21 cellular contexts compared by ENCODE assay signal in genomic region chr12:38137716-38138115, GRCh38.
A peak's percentile ranks its signal among the peaks of the same experiment; 100 is the strongest.
DNase-seq lines count a peak whose midpoint lies in the region; ATAC-seq and TF ChIP-seq lines count a peak whose summit lies in the region.
"Had no signal": no experiment of that assay in that cellular context is flagged by ENCODE, and none has a peak within 500 bp of the region (broad histone marks: within the 10 kb centered on the region; RNA-seq: fewer than 3 reads in every experiment).

No MANE protein-coding gene starts in this region.

- H3K4me3 ChIP-seq in A673 (ENCODE audit: low read depth, low read length, poor library complexity, severe bottlenecking) (peak overlapping the region; percentile 50), Caco-2 (ENCODE audit: low read depth, low read length) (no peak overlapping the region), lower lobe of right lung (peak overlapping the region; percentile 52)

- peaks cover 10% of the 10 kb centered on the region for H3K9me3 Mint-ChIP-seq in Caco-2 (ENCODE audit: unreplicated experiment)
- no peaks in the 10 kb centered on the region for H3K9me3 Mint-ChIP-seq in activated T-helper 1 cell treated with anti-CD3 and anti-CD28 coated beads, Interleukin-12 subunit alpha, Interleukin-12 subunit beta, Interleukin-2, Interleukin-4 antibody, amounts not matched to agents 30 ng/mL and 10 ng/mL and 1 ng/mL, durations not matched to agents 14 hours and 24 hours and 36 hours
- H3K9me3 Mint-ChIP-seq: activated CD4-positive, alpha-beta T cell treated with anti-CD3 and anti-CD28 coated beads, Interleukin-2, amount 10 ng/mL, durations not matched to agents 7 days and 5 days; natural killer cell; stimulated activated naive CD8-positive, alpha-beta T cell treated with anti-CD3 and anti-CD28 coated beads, Interleukin-15, Interleukin-2, amounts not matched to agents 100 ng/mL and 50 ng/mL, for 24 hours; T-cell had no signal

- no peaks in the 10 kb centered on the region for H3K36me3 ChIP-seq in A673 (ENCODE audit: insufficient read depth, low read length, poor library complexity, severe bottlenecking)
- H3K36me3 ChIP-seq in Caco-2 (ENCODE audit: control insufficient read depth, insufficient read depth, low read length): no peaks in the 10 kb centered on the region
- no peaks in the 10 kb centered on the region for H3K36me3 ChIP-seq in lower lobe of right lung

- H3K9me3 ChIP-seq in A673 (ENCODE audit: low read depth, low read length, poor library complexity, severe bottlenecking) (no peaks in the 10 kb centered on the region), Caco-2 (no peaks in the 10 kb centered on the region), lower lobe of right lung (no peaks in the 10 kb centered on the region)

- H3K36me3 Mint-ChIP-seq in Caco-2 (ENCODE audit: insufficient read depth, unreplicated experiment): no peaks in the 10 kb centered on the region
- no peaks in the 10 kb centered on the region for H3K36me3 Mint-ChIP-seq in activated T-helper 1 cell treated with anti-CD3 and anti-CD28 coated beads, Interleukin-12 subunit alpha, Interleukin-12 subunit beta, Interleukin-2, Interleukin-4 antibody, amounts not matched to agents 30 ng/mL and 10 ng/mL and 1 ng/mL, durations not matched to agents 14 hours and 24 hours and 36 hours (ENCODE audit: low read depth)
- H3K36me3 Mint-ChIP-seq: natural killer cell, T-cell had no signal

- POLR2A ChIA-PET in A673 (lab: Charles Lee; ENCODE audit: low non-redundant PET): no interaction called here
- POLR2A ChIA-PET in Caco-2 (lab: Charles Lee): no interaction called here

- H3K27ac ChIP-seq in A673 (ENCODE audit: low read depth, low read length, poor library complexity, severe bottlenecking): no peak overlapping the region
- no peak overlapping the region for H3K27ac ChIP-seq in lower lobe of right lung
- H3K27ac ChIP-seq: KMS-11 had no signal

- DNase-seq in A673 (ENCODE audit: low spot score): no peak
- no peak for DNase-seq in Caco-2
- DNase-seq in activated T-helper 1 cell treated with anti-CD3 and anti-CD28 coated beads, Interleukin-12 subunit alpha, Interleukin-12 subunit beta, Interleukin-2, Interleukin-4 antibody, amounts not matched to agents 30 ng/mL and 10 ng/mL and 1 ng/mL, durations not matched to agents 14 hours and 24 hours and 36 hours (ENCODE audit: low spot score): no peak
- DNase-seq in lower lobe of right lung: no peak
- DNase-seq in NCI-H526 (lab: John Stamatoyannopoulos, UW): no peak
- no peak for DNase-seq in NCI-H1417 treated with DMSO at 0.1 percent for 48 hours (lab: John Stamatoyannopoulos, UW)
- DNase-seq: activated CD4-positive, alpha-beta T cell treated with anti-CD3 and anti-CD28 coated beads, Interleukin-2, amount 10 ng/mL, durations not matched to agents 7 days and 5 days; activated naive CD4-positive, alpha-beta T cell treated with Interleukin-2 at 50 U/mL for 16 hours; DND-41; effector CD4-positive, alpha-beta T cell; H9; mesendoderm; natural killer cell; NCI-H2081 treated with DMSO at 0.1 percent for 48 hours; NCI-H510A treated with DMSO at 0.1 percent for 48 hours; Right ventricle myocardium superior; T-cell had no signal

- CTCF ChIA-PET in A673 (lab: Charles Lee): no interaction called here
- CTCF ChIA-PET in Caco-2 (lab: Charles Lee): interaction anchor here (0.8 kb wide), 1 partner anchor 179 kb away, joined by 3 read pairs; the partner anchor contains the start of gene ALG10B

- intact Hi-C loops in A673 (cut with micrococcal nuclease; ENCODE audit: unreplicated experiment) (loop anchor here (1.0 kb wide), 1 partner anchor 179 kb away; the partner anchor contains the start of gene ALG10B), Caco-2 (cut with micrococcal nuclease; ENCODE audit: unreplicated experiment) (loop anchor here (1.0 to 2.0 kb wide), 4 partner anchors 81 to 965 kb away; partner anchors contain the start of gene ALG10B), lower lobe of right lung (cut with DNase I) (no loop called here)
- intact Hi-C loops in activated T-helper 1 cell treated with anti-CD3 and anti-CD28 coated beads, Interleukin-12 subunit alpha, Interleukin-12 subunit beta, Interleukin-2, Interleukin-4 antibody, amounts not matched to agents 30 ng/mL and 10 ng/mL and 1 ng/mL, durations not matched to agents 14 hours and 24 hours and 36 hours (cut with micrococcal nuclease): loop anchor here (1.0 to 5.0 kb wide), 3 partner anchors 179 to 1135 kb away; partner anchors contain the start of gene ALG10B

- H3K4me1 Mint-ChIP-seq in Caco-2 (ENCODE audit: low read depth, unreplicated experiment): no peaks in the 10 kb centered on the region
- H3K4me1 Mint-ChIP-seq in activated T-helper 1 cell treated with anti-CD3 and anti-CD28 coated beads, Interleukin-12 subunit alpha, Interleukin-12 subunit beta, Interleukin-2, Interleukin-4 antibody, amounts not matched to agents 30 ng/mL and 10 ng/mL and 1 ng/mL, durations not matched to agents 14 hours and 24 hours and 36 hours (ENCODE audit: low read depth): no peaks in the 10 kb centered on the region
- H3K4me1 Mint-ChIP-seq: H9 had no signal

- no peaks in the 10 kb centered on the region for H3K4me1 ChIP-seq in A673 (ENCODE audit: insufficient read depth, low read length, poor library complexity, severe bottlenecking)
- H3K4me1 ChIP-seq in Caco-2: peaks cover 4% of the 10 kb centered on the region; the same call in 1 of the 2 replicates
- peaks cover 12% of the 10 kb centered on the region for H3K4me1 ChIP-seq in lower lobe of right lung

- peaks cover 3% of the 10 kb centered on the region for H3K27me3 Mint-ChIP-seq in Caco-2 (ENCODE audit: insufficient read depth, unreplicated experiment)
- H3K27me3 Mint-ChIP-seq in activated T-helper 1 cell treated with anti-CD3 and anti-CD28 coated beads, Interleukin-12 subunit alpha, Interleukin-12 subunit beta, Interleukin-2, Interleukin-4 antibody, amounts not matched to agents 30 ng/mL and 10 ng/mL and 1 ng/mL, durations not matched to agents 14 hours and 24 hours and 36 hours (ENCODE audit: insufficient read depth): peaks cover 5% of the 10 kb centered on the region

- TF ChIP-seq CTCF in A673 (conservative IDR thresholded peaks at IDR 0.05; ENCODE audit: low read depth, low read length): no peak
- no peak for TF ChIP-seq CTCF in Caco-2 (IDR thresholded peaks at IDR 0.05; ENCODE audit: insufficient read depth in 1 of 2, low read depth in 1 of 2, low read length in 1 of 2, severe bottlenecking in 1 of 2, unreplicated experiment in 1 of 2)
- no peak for TF ChIP-seq CTCF in lower lobe of right lung (IDR thresholded peaks at IDR 0.05)

- H3K4me3 Mint-ChIP-seq in Caco-2 (ENCODE audit: unreplicated experiment): peak overlapping the region; percentile 72
- peak overlapping the region; percentile 83 for H3K4me3 Mint-ChIP-seq in activated T-helper 1 cell treated with anti-CD3 and anti-CD28 coated beads, Interleukin-12 subunit alpha, Interleukin-12 subunit beta, Interleukin-2, Interleukin-4 antibody, amounts not matched to agents 30 ng/mL and 10 ng/mL and 1 ng/mL, durations not matched to agents 14 hours and 24 hours and 36 hours
- H3K4me3 Mint-ChIP-seq: H9, natural killer cell had no signal

- H3K27me3 ChIP-seq in A673 (replicated peaks; ENCODE audit: insufficient read depth, low read depth, low read length, poor library complexity) (no peaks in the 10 kb centered on the region), Caco-2 (replicated peaks; ENCODE audit: control insufficient read depth, insufficient read depth, low read length) (no peaks in the 10 kb centered on the region), lower lobe of right lung (ENCODE audit: low read depth) (no peaks in the 10 kb centered on the region)

- ATAC-seq in lower lobe of right lung (peak in 1 of 2 donors; percentile 3), GM18873 (IDR thresholded peaks at IDR 0.05; ENCODE audit: low FRiP score, unreplicated experiment) (no peak), HG02840 (IDR thresholded peaks at IDR 0.05; ENCODE audit: low FRiP score, unreplicated experiment) (no peak)

- BruUV-seq in A673 (replicated peaks; lab: Mats Ljungman, UMichigan) (no TSS peak), Caco-2 (replicated peaks; lab: Mats Ljungman, UMichigan) (no TSS peak)

- H3K27ac Mint-ChIP-seq in Caco-2 (ENCODE audit: unreplicated experiment): no peak overlapping the region
- no peak overlapping the region for H3K27ac Mint-ChIP-seq in activated T-helper 1 cell treated with anti-CD3 and anti-CD28 coated beads, Interleukin-12 subunit alpha, Interleukin-12 subunit beta, Interleukin-2, Interleukin-4 antibody, amounts not matched to agents 30 ng/mL and 10 ng/mL and 1 ng/mL, durations not matched to agents 14 hours and 24 hours and 36 hours
- H3K27ac Mint-ChIP-seq: activated CD4-positive, alpha-beta T cell treated with anti-CD3 and anti-CD28 coated beads, Interleukin-2, amount 10 ng/mL, durations not matched to agents 7 days and 5 days; H9; stimulated activated naive CD8-positive, alpha-beta T cell treated with anti-CD3 and anti-CD28 coated beads, Interleukin-15, Interleukin-2, amounts not matched to agents 100 ng/mL and 50 ng/mL, for 24 hours; T-cell had no signal
